ENCODE assay signal across 8 cellular contexts in the genomic region with DNA sequence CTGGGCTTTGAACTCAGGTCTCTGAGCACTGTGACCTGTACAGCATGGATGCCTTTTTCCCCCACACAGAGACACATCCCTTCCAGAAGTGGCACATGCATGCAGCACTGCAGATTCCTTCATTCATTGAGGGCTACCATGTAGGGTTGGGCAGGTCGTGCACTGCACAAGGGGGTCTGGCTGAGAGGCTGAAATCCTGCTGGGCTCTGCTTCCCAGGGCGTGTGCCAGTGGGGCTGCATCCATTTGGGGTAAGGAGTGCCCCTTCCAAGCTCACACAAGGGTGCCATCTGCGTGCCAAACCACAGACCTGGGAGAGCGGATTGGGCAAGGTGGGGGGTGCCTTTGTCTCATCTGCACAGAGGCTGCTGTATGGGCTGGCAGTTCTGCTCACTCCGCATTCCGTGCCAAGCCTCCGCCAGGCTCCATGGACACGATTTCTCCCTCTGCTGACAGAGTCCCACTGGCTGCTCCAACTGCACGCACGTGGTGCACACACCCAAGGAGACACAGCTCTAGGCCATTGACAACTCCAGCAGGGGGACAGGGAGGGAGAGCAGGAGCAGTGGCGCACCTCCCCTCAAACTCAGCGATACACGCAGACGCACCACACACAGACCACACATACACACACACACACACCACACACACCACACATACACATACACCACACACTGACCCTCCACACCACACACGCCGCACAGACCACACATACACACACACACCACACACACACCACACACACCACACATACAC. TPM values are rescaled to one million over a fixed set of nuclear protein-coding genes. Genes with fewer than 3 reads are reported as not detected.
DNase-seq lines count a peak whose midpoint lies in the region; ATAC-seq and TF ChIP-seq lines count a peak whose summit lies in the region.

No MANE protein-coding gene starts in this region.

- H3K27ac Mint-ChIP-seq in progenitor cell of endocrine pancreas: no peak overlapping the region

- peak in 5 of 8 donors; percentile 29 to 76 (median 51) for ATAC-seq in heart right ventricle

- DNase-seq in A673 (ENCODE audit: low spot score) (peak; percentile 80), RPMI8226 (peak; percentile 28), heart right ventricle (no peak), activated gamma-delta T cell treated with Interleukin-2 at 50 U/mL for 16 hours (no peak), GM10248 (ENCODE audit: extremely low spot score) (no peak), HK-2 (ENCODE audit: unreplicated experiment) (no peak), progenitor cell of endocrine pancreas (ENCODE audit: low spot score, unreplicated experiment) (no peak)

- no peak overlapping the region for H3K4me3 Mint-ChIP-seq in progenitor cell of endocrine pancreas (ENCODE audit: low read depth)

- no peaks in the 10 kb centered on the region for H3K36me3 Mint-ChIP-seq in progenitor cell of endocrine pancreas (ENCODE audit: insufficient read depth)

- H3K27ac ChIP-seq in A673 (ENCODE audit: low read depth, low read length, poor library complexity, severe bottlenecking): no peak overlapping the region
- H3K27ac ChIP-seq in HEK293 (ENCODE audit: extremely low read depth, low read depth, low read length): no peak overlapping the region
- H3K27ac ChIP-seq in heart right ventricle: no peak overlapping the region

- BruUV-seq in A673 (replicated peaks; lab: Mats Ljungman, UMichigan): no TSS peak

- TF ChIP-seq CTCF in A673 (conservative IDR thresholded peaks at IDR 0.05; ENCODE audit: low read depth, low read length): no peak
- peak; percentile 88 for TF ChIP-seq CTCF in HEK293 (tag by site-specific recombination; IDR thresholded peaks at IDR 0.05)
- no peak for TF ChIP-seq CTCF in heart right ventricle (IDR thresholded peaks at IDR 0.05)
- TF ChIP-seq CTCF in GM10248 (IDR thresholded peaks at IDR 0.05; ENCODE audit: control extremely low read depth, extremely low read depth, low read depth, missing control alignments): no peak
- no peak for TF ChIP-seq CTCF in progenitor cell of endocrine pancreas (IDR thresholded peaks at IDR 0.05; ENCODE audit: unreplicated experiment)

- CTCF ChIA-PET in A673 (lab: Charles Lee) (no interaction called here), HEK293 (lab: Yijun Ruan, JAX) (interaction anchor here (0.5 to 1.2 kb wide), 2 partner anchors 28 to 307 kb away, joined by 3 read pairs; no protein-coding TSS in a partner anchor), GM10248 (lab: Yijun Ruan, JAX) (interaction anchor here (1.7 kb wide), 1 partner anchor 20 kb away, joined by 5 read pairs; no protein-coding TSS in a partner anchor)

- H3K9me3 ChIP-seq in A673 (ENCODE audit: low read depth, low read length, poor library complexity, severe bottlenecking) (no peaks in the 10 kb centered on the region), HEK293 (ENCODE audit: control insufficient read depth, insufficient read depth, low read depth, low read length) (no peaks in the 10 kb centered on the region), heart right ventricle (no peaks in the 10 kb centered on the region)

- H3K27me3 Mint-ChIP-seq in progenitor cell of endocrine pancreas: peaks cover 52% of the 10 kb centered on the region

- intact Hi-C loops in A673 (cut with micrococcal nuclease; ENCODE audit: unreplicated experiment) (no loop called here), heart right ventricle (cut with DNase I) (no loop called here)

- 33 to 34% methylated on average over 16 of the region's 16 CpGs for WGBS in heart right ventricle, 2 donors

- H3K36me3 ChIP-seq in A673 (ENCODE audit: insufficient read depth, low read length, poor library complexity, severe bottlenecking) (no peaks in the 10 kb centered on the region), HEK293 (ENCODE audit: control insufficient read depth in 2 of 2, insufficient read depth in 1 of 2, low read length in 2 of 2) (no peaks in the 10 kb centered on the region), heart right ventricle (no peaks in the 10 kb centered on the region)

- H3K4me1 ChIP-seq in A673 (ENCODE audit: insufficient read depth, low read length, poor library complexity, severe bottlenecking) (peaks cover 16% of the 10 kb centered on the region), HEK293 (ENCODE audit: control insufficient read depth, insufficient read depth, low read length) (no peaks in the 10 kb centered on the region), heart right ventricle (peaks cover 4 to 14% (median 11%) of the 10 kb centered on the region in 9 donors)

- peaks cover 56% of the 10 kb centered on the region for H3K27me3 ChIP-seq in A673 (replicated peaks; ENCODE audit: insufficient read depth, low read depth, low read length, poor library complexity)
- peaks cover 16 to 77% (median 66%) of the 10 kb centered on the region in 7 donors for H3K27me3 ChIP-seq in heart right ventricle

- H3K9me3 Mint-ChIP-seq in progenitor cell of endocrine pancreas (ENCODE audit: low read depth): no peaks in the 10 kb centered on the region

- POLR2A ChIA-PET in A673 (lab: Charles Lee; ENCODE audit: low non-redundant PET) (interaction anchor here (0.5 to 0.7 kb wide), 2 partner anchors 39 to 316 kb away, joined by 11 to 24 read pairs; no protein-coding TSS in a partner anchor), HEK293 (lab: Yijun Ruan, JAX) (interaction anchor here (1.0 kb wide), 1 partner anchor 14 kb away, joined by 4 read pairs; no protein-coding TSS in a partner anchor), GM10248 (lab: Yijun Ruan, JAX) (interaction anchor here (0.7 kb wide), 1 partner anchor 327 kb away, joined by 7 read pairs; no protein-coding TSS in a partner anchor)

- H3K4me1 Mint-ChIP-seq in progenitor cell of endocrine pancreas (ENCODE audit: low read depth): peaks cover 2% of the 10 kb centered on the region

- H3K4me3 ChIP-seq in A673 (ENCODE audit: low read depth, low read length, poor library complexity, severe bottlenecking): no peak overlapping the region
- no peak overlapping the region for H3K4me3 ChIP-seq in HEK293 (ENCODE audit: low read depth, low read length)
- no peak overlapping the region for H3K4me3 ChIP-seq in heart right ventricle

TF ChIP-seq in HEK293, 187 proteins besides CTCF, POLR2A, EP300 and RAD21 (continues in another document):
- no peak for TF ChIP-seq SALL2 (tag by site-specific recombination; IDR thresholded peaks at IDR 0.05; ENCODE audit: borderline replicate concordance)
- TF ChIP-seq ZNF223 (tag by site-specific recombination; IDR thresholded peaks at IDR 0.05): no peak
- no peak for TF ChIP-seq SP2 (tag by site-specific recombination; IDR thresholded peaks at IDR 0.05)
- TF ChIP-seq, protein P1, sequence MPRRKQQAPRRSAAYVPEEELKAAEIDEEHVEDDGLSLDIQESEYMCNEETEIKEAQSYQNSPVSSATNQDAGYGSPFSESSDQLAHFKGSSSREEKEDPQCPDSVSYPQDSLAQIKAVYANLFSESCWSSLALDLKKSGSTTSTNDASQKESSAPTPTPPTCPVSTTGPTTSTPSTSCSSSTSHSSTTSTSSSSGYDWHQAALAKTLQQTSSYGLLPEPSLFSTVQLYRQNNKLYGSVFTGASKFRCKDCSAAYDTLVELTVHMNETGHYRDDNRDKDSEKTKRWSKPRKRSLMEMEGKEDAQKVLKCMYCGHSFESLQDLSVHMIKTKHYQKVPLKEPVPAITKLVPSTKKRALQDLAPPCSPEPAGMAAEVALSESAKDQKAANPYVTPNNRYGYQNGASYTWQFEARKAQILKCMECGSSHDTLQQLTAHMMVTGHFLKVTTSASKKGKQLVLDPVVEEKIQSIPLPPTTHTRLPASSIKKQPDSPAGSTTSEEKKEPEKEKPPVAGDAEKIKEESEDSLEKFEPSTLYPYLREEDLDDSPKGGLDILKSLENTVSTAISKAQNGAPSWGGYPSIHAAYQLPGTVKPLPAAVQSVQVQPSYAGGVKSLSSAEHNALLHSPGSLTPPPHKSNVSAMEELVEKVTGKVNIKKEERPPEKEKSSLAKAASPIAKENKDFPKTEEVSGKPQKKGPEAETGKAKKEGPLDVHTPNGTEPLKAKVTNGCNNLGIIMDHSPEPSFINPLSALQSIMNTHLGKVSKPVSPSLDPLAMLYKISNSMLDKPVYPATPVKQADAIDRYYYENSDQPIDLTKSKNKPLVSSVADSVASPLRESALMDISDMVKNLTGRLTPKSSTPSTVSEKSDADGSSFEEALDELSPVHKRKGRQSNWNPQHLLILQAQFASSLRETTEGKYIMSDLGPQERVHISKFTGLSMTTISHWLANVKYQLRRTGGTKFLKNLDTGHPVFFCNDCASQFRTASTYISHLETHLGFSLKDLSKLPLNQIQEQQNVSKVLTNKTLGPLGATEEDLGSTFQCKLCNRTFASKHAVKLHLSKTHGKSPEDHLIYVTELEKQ (tag by site-specific recombination; IDR thresholded peaks at IDR 0.05; ENCODE audit: borderline replicate concordance): no peak
- TF ChIP-seq ZNF174 (tag by site-specific recombination; IDR thresholded peaks at IDR 0.05): no peak
- TF ChIP-seq, protein P2, sequence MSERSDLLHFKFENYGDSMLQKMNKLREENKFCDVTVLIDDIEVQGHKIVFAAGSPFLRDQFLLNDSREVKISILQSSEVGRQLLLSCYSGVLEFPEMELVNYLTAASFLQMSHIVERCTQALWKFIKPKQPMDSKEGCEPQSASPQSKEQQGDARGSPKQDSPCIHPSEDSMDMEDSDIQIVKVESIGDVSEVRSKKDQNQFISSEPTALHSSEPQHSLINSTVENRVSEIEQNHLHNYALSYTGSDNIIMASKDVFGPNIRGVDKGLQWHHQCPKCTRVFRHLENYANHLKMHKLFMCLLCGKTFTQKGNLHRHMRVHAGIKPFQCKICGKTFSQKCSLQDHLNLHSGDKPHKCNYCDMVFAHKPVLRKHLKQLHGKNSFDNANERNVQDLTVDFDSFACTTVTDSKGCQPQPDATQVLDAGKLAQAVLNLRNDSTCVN (tag by site-specific recombination; optimal IDR thresholded peaks at IDR 0.05): peak; percentile 19
- TF ChIP-seq ZFP37 (tag by site-specific recombination; IDR thresholded peaks at IDR 0.05): 0 out of 2 replicates have a peak, but pooled peaks have one; percentile 26

RNA-seq across cellular contexts. Expression of a gene that starts 4.5 kb away (rescaled TPM):
- total RNA-seq in A673 (2021) (0.21 and 0.26 TPM in 2 replicates), heart right ventricle (not detected), progenitor cell of endocrine pancreas (0.10 TPM in 1 of 2 replicates, not detected in the other)
- polyA plus RNA-seq in heart right ventricle: under 1 TPM in 1 of 2 donors, not detected in 1; under 0.01 TPM

RNA-seq across cellular contexts. Expression of a gene that starts 13.8 kb away (rescaled TPM):
- total RNA-seq in A673 (2021): 33.2 and 40.6 TPM in 2 replicates
- total RNA-seq in heart right ventricle: 10 to 100 TPM; 42.5 to 69.8 (median 48.3) TPM
- 100 to 1,000 TPM in 1 of 2 donors, 10 to 100 TPM in 1; 88.7 to 117 TPM for polyA plus RNA-seq in heart right ventricle
- 36.3 and 36.6 TPM in 2 replicates for total RNA-seq in progenitor cell of endocrine pancreas

RNA-seq across cellular contexts. Expression of a gene that starts 17.0 kb away (rescaled TPM):
- total RNA-seq in A673 (2021) (not detected in 2 replicates), heart right ventricle (not detected), progenitor cell of endocrine pancreas (not detected in 2 replicates)
- not detected for polyA plus RNA-seq in heart right ventricle

RNA-seq across cellular contexts. Expression of a gene that starts 28.8 kb away (rescaled TPM):
- total RNA-seq in A673 (2021): 11.9 and 16.7 TPM in 2 replicates
- total RNA-seq in heart right ventricle: 1 to 10 TPM; 2.5 to 7.8 (median 4.3) TPM
- polyA plus RNA-seq in heart right ventricle: 1 to 10 TPM; 4.9 to 7.5 TPM
- total RNA-seq in progenitor cell of endocrine pancreas: 12.9 and 16.8 TPM in 2 replicates

RNA-seq across cellular contexts. Expression of a gene that starts 37.4 kb away (rescaled TPM):
- 55.1 and 66.0 TPM in 2 replicates for total RNA-seq in A673 (2021)
- 1 to 10 TPM; 5.8 to 9.9 (median 6.8) TPM for total RNA-seq in heart right ventricle
- polyA plus RNA-seq in heart right ventricle: 10 to 100 TPM in 1 of 2 donors, 1 to 10 TPM in 1; 9.0 to 16.4 TPM
- 62.6 and 69.7 TPM in 2 replicates for total RNA-seq in progenitor cell of endocrine pancreas

Comparison
In these comparisons a context has a peak if more than half of its experiments do, and no peak if none do; other contexts are left out.
1. DNase-seq: peak in A673 (single experiment) and RPMI8226 (single experiment); none in heart right ventricle (0 of 2), activated gamma-delta T cell treated with Interleukin-2 at 50 U/mL for 16 hours (single experiment), GM10248 (single experiment), HK-2 (single experiment) and progenitor cell of endocrine pancreas (single experiment).